ENCODE assay signal across 8 cellular contexts in the genomic region with DNA sequence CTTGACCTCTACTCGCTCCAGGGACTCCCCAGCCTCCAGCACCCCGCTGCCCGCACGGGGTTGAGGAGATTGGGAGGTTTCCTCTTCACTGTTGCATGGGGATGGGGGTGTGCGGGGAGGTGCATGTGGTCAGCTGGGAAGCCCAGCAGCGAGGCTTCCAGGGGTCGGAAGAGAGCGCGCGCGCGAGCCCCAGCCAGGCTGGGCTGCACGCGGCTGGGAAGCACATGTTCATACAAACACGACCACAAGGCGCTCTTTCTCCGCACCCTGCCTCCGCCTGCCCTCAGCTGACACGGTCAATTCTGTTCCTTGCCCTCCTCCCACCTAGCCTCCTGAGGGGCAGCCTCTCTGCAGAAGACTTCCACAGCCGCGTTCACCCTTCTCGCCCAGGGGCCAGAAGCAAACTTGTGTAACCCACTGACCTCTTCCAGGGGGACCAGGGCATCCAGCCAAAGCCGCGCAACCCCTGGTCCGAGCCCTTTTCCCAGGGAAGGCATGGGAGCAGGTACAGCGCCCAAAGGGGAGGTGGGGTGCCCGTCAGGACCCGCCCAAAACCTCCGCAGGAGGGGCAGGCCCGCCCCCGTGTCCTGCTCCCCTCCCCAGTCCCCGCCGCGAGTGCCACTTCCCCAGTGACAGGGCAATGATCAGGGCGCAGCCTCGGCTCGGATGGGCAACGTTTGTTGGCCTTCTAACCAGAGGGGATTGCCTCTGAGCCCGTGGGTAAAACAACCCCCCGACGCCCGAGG. TPM values are rescaled to one million over a fixed set of nuclear protein-coding genes. Genes with fewer than 3 reads are reported as not detected.
DNase-seq lines count a peak whose midpoint lies in the region; ATAC-seq and TF ChIP-seq lines count a peak whose summit lies in the region.

No MANE protein-coding gene starts in this region.

- ATAC-seq in Panc1 (peak; percentile 62), Right ventricle myocardium inferior (peak; percentile 77), HG03139 (IDR thresholded peaks at IDR 0.05; ENCODE audit: unreplicated experiment) (no peak)

- H3K4me3 ChIP-seq in BE2C (ENCODE audit: low read depth, low read length) (no peak overlapping the region), Panc1 (ENCODE audit: low read depth in 2 of 2, low read length in 2 of 2) (peak overlapping the region in 1 of 2 experiments; percentile 46; a peak in 3 of 4 replicates), osteoblast (ENCODE audit: insufficient read depth, low read length) (peak overlapping the region; percentile 71)

- H3K27ac ChIP-seq in Panc1 (ENCODE audit: low read length) (no peak overlapping the region), osteoblast (ENCODE audit: low read depth, low read length) (no peak overlapping the region)

- TF ChIP-seq CTCF in BE2C (IDR thresholded peaks at IDR 0.05; ENCODE audit: low read depth, low read length) = no peak
- TF ChIP-seq CTCF in Panc1 (IDR thresholded peaks at IDR 0.05) = no peak
- TF ChIP-seq CTCF in osteoblast (IDR thresholded peaks at IDR 0.05; ENCODE audit: extremely low read depth, low read depth, low read length) = no peak

- CTCF ChIA-PET in Panc1 (lab: Charles Lee) = no interaction called here

- H2AFZ ChIP-seq in osteoblast (ENCODE audit: low read length) = peak overlapping the region; percentile 90

- no peaks in the 10 kb centered on the region for H3K79me2 ChIP-seq in osteoblast (ENCODE audit: insufficient read depth, low read length)

- DNase-seq in BE2C (peak; percentile 1), Panc1 (ENCODE audit: low read depth, low spot score) (no peak), Right ventricle myocardium inferior (ENCODE audit: missing footprints) (peak; percentile 70), osteoblast (ENCODE audit: insufficient read length, low spot score, missing footprints) (peak; percentile 86), NCI-H2171 (lab: John Stamatoyannopoulos, UW) (no peak), medulla oblongata (ENCODE audit: extremely low spot score) (no peak)
- no peak for DNase-seq in stimulated activated CD4-positive, alpha-beta T cell treated with anti-CD3 and anti-CD28 coated beads, Interleukin-15, amount 100 ng/mL, for 24 hours

- no TSS peak for BruUV-seq in Panc1 (replicated peaks; lab: Mats Ljungman, UMichigan)

- POLR2A ChIA-PET in Panc1 (lab: Charles Lee) = no interaction called here

- in situ Hi-C loops in Panc1 (cut with HindIII; ENCODE audit: low pct_unique_long_range_greater_than_20kb, low sequenced_read_pairs) = no loop called here

- H3K9me3 ChIP-seq in BE2C (no peaks in the 10 kb centered on the region), Panc1 (ENCODE audit: control insufficient read depth, insufficient read depth, low read depth, low read length) (no peaks in the 10 kb centered on the region), osteoblast (ENCODE audit: low read depth, low read length) (no peaks in the 10 kb centered on the region)

- intact Hi-C loops in Panc1 (cut with micrococcal nuclease; ENCODE audit: unreplicated experiment) = loop anchor here (10.0 kb wide), 1 partner anchor 450 kb away; the partner anchor contains the start of gene ZNHIT6
- intact Hi-C loops in Right ventricle myocardium inferior (cut with DNase I) = no loop called here

- no peaks in the 10 kb centered on the region for H3K4me1 ChIP-seq in BE2C
- 0 out of 2 replicates have a peak, but pooled peaks cover 7% of the 10 kb centered on the region for H3K4me1 ChIP-seq in Panc1 (ENCODE audit: control insufficient read depth, insufficient read depth, low read length)
- H3K4me1 ChIP-seq in osteoblast (ENCODE audit: insufficient read depth, low read length) = peaks cover 39% of the 10 kb centered on the region

- H3K27me3 ChIP-seq in BE2C (peaks cover 25% of the 10 kb centered on the region), Panc1 (ENCODE audit: control insufficient read depth, insufficient read depth, low read length) (peaks cover 35% of the 10 kb centered on the region), osteoblast (ENCODE audit: insufficient read depth, low read length) (no peaks in the 10 kb centered on the region)

- H3K4me2 ChIP-seq in osteoblast (ENCODE audit: insufficient read depth, low read length) = peak overlapping the region; percentile 93

- H4K20me1 ChIP-seq in osteoblast (ENCODE audit: insufficient read depth, low read length) = no peaks in the 10 kb centered on the region

- H3K36me3 ChIP-seq in BE2C (no peaks in the 10 kb centered on the region), Panc1 (ENCODE audit: control insufficient read depth, insufficient read depth, low read length) (no peaks in the 10 kb centered on the region), osteoblast (ENCODE audit: insufficient read depth, low read length) (no peaks in the 10 kb centered on the region)

RNA-seq across cellular contexts. Expression of gene COL24A1, which starts 1.3 kb away (rescaled TPM):
- polyA plus RNA-seq in BE2C (2012; ENCODE audit: insufficient read depth, insufficient read length, low read depth) = 0.20 TPM
- 0.08 TPM for total RNA-seq in Panc1 (2021; ENCODE audit: unreplicated experiment)
- 0.04 TPM for polyA plus RNA-seq in Panc1 (2012; ENCODE audit: insufficient read length)
- total RNA-seq in Right ventricle myocardium inferior = 1.6 TPM
- total RNA-seq in osteoblast = 1.1 and 1.8 TPM in 2 replicates

Comparison
In these comparisons a context has a peak if more than half of its experiments do, and no peak if none do; other contexts are left out.
1. DNase-seq: peak in BE2C (single experiment), Right ventricle myocardium inferior (single experiment) and osteoblast (single experiment); none in Panc1 (single experiment), NCI-H2171 (single experiment), medulla oblongata (single experiment) and stimulated activated CD4-positive, alpha-beta T cell treated with anti-CD3 and anti-CD28 coated beads, Interleukin-15, amount 100 ng/mL, for 24 hours (single experiment).